In the genomic region with DNA sequence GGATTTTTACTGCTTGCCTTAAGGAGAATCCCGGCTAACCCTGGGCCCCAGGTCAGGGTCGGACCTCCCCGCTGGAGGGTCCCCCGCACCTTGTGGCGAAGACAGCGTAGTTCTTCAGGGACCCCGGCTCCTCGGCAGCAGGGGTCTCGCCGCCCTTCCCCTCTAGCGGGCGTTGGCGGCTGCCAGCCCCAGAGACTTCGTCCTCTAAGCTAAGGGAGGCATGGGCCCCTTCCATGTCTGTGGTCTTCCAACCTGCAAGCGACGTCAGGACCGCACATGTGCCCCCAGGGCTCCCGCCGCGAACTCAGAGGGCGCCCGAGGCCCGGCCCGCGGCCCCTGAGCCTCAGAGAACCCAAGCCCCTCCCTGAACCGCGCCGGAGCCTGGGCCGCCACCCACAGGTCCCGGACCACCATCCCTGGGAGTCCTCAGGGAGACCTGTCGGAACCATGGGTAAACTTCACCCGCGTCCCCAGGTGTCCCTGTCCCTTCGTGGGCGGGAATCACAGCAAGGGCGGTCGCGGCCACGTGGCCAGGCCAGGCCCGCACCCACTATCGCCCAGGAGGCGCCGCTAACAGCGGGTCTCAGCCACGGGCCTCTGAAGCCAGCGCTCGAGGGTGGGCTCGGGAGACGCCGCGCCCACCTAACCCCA, we compare ENCODE assay signal across 6 cellular contexts. TPM values are rescaled to one million over a fixed set of nuclear protein-coding genes. Genes with fewer than 3 reads are reported as not detected.
DNase-seq lines count a peak whose midpoint lies in the region; ATAC-seq and TF ChIP-seq lines count a peak whose summit lies in the region.

No MANE protein-coding gene starts in this region.

- no peak for TF ChIP-seq POLR2A in testis (IDR thresholded peaks at IDR 0.05)

- H3K36me3 ChIP-seq in left ventricle myocardium inferior (peaks cover 13% of the 10 kb centered on the region), testis (ENCODE audit: low read depth, missing control alignments) (no peaks in the 10 kb centered on the region)

- no peaks in the 10 kb centered on the region for H3K27me3 Mint-ChIP-seq in T-helper 2 cell treated with Interferon-gamma antibody and Interleukin-4, amounts not matched to agents 5 μg/mL and 100 μg/mL, for 36 hours (ENCODE audit: low read depth)

- H3K36me3 Mint-ChIP-seq in T-helper 2 cell treated with Interferon-gamma antibody and Interleukin-4, amounts not matched to agents 5 μg/mL and 100 μg/mL, for 36 hours (ENCODE audit: low read depth) = peaks cover 49% of the 10 kb centered on the region

- H3K27ac Mint-ChIP-seq in T-helper 2 cell treated with Interferon-gamma antibody and Interleukin-4, amounts not matched to agents 5 μg/mL and 100 μg/mL, for 36 hours = no peak overlapping the region

- no peak overlapping the region for H3K27ac ChIP-seq in left ventricle myocardium inferior (replicated peaks)
- peak overlapping the region; percentile 27 to 59 for H3K27ac ChIP-seq in testis

- WGBS in testis, 2 donors = 34% methylated on average over 50 of the region's 51 CpGs; no CpG with 5 or more reads in 1 of the 2 donors

- H3K9me3 Mint-ChIP-seq in T-helper 2 cell treated with Interferon-gamma antibody and Interleukin-4, amounts not matched to agents 5 μg/mL and 100 μg/mL, for 36 hours = peaks cover under 1% of the 10 kb centered on the region

- TF ChIP-seq CTCF in left ventricle myocardium inferior (IDR thresholded peaks at IDR 0.05; ENCODE audit: borderline replicate concordance) (no peak), testis (IDR thresholded peaks at IDR 0.05) (no peak)

- intact Hi-C loops in left ventricle myocardium inferior (cut with micrococcal nuclease) = no loop called here
- intact Hi-C loops in testis (cut with DNase I; ENCODE audit: low total_unique reads) = no loop called here

- H3K9me3 ChIP-seq in left ventricle myocardium inferior (replicated peaks) (no peaks in the 10 kb centered on the region), testis (no peaks in the 10 kb centered on the region)

- H3K4me3 ChIP-seq in left ventricle myocardium inferior (peak overlapping the region; percentile 64), testis (peak overlapping the region; percentile 51 to 57)

- peaks cover 35% of the 10 kb centered on the region for H3K4me1 Mint-ChIP-seq in T-helper 2 cell treated with Interferon-gamma antibody and Interleukin-4, amounts not matched to agents 5 μg/mL and 100 μg/mL, for 36 hours (ENCODE audit: low read depth)

- no peak for DNase-seq in T-helper 2 cell treated with Interferon-gamma antibody and Interleukin-4, amounts not matched to agents 5 μg/mL and 100 μg/mL, for 36 hours (ENCODE audit: low spot score)
- DNase-seq in T-helper 2 cell (no peak), left ventricle myocardium inferior (no peak), testis (peak; percentile 18), cerebellum (ENCODE audit: low spot score) (no peak)

- H3K4me3 Mint-ChIP-seq in T-helper 2 cell treated with Interferon-gamma antibody and Interleukin-4, amounts not matched to agents 5 μg/mL and 100 μg/mL, for 36 hours = peak overlapping the region; percentile 57

- H3K4me1 ChIP-seq in left ventricle myocardium inferior (peaks cover 60% of the 10 kb centered on the region), testis (peaks cover 41% of the 10 kb centered on the region)

- no peaks in the 10 kb centered on the region for H3K27me3 ChIP-seq in left ventricle myocardium inferior (ENCODE audit: low read depth)
- no peaks in the 10 kb centered on the region for H3K27me3 ChIP-seq in testis

- no peak for ATAC-seq in HG03521 (IDR thresholded peaks at IDR 0.05; ENCODE audit: unreplicated experiment)

RNA-seq across cellular contexts. Expression of gene ANKMY1, which starts 0.6 kb away (rescaled TPM):
- total RNA-seq in left ventricle myocardium inferior (4.0 TPM), testis (10 to 100 TPM; 57.3 to 75.7 TPM), cerebellum (13.2 TPM)
- 92.5 TPM for polyA plus RNA-seq in testis (ENCODE audit: insufficient read depth, low read depth, low replicate concordance)

RNA-seq across cellular contexts. Expression of gene DUSP28, which starts 2.9 kb away (rescaled TPM):
- total RNA-seq in left ventricle myocardium inferior = 19.3 TPM
- total RNA-seq in testis = 10 to 100 TPM; 24.7 to 37.6 TPM
- polyA plus RNA-seq in testis (ENCODE audit: insufficient read depth, low read depth, low replicate concordance) = 19.3 TPM
- total RNA-seq in cerebellum = 3.1 TPM

RNA-seq across cellular contexts. Expression of gene RNPEPL1, which starts 11.1 kb away (rescaled TPM):
- total RNA-seq in left ventricle myocardium inferior (80.1 TPM), testis (10 to 100 TPM; 39.1 to 48.5 TPM), cerebellum (5.4 TPM)
- polyA plus RNA-seq in testis (ENCODE audit: insufficient read depth, low read depth, low replicate concordance) = 28.9 TPM

RNA-seq across cellular contexts. Expression of gene CAPN10, which starts 29.3 kb away (rescaled TPM):
- total RNA-seq in left ventricle myocardium inferior = 31.2 TPM
- total RNA-seq in testis = 100 to 1,000 TPM in 1 of 2 donors, 10 to 100 TPM in 1; 66.5 to 104 TPM
- 29.8 TPM for polyA plus RNA-seq in testis (ENCODE audit: insufficient read depth, low read depth, low replicate concordance)
- 31.2 TPM for total RNA-seq in cerebellum
